In the genomic region with DNA sequence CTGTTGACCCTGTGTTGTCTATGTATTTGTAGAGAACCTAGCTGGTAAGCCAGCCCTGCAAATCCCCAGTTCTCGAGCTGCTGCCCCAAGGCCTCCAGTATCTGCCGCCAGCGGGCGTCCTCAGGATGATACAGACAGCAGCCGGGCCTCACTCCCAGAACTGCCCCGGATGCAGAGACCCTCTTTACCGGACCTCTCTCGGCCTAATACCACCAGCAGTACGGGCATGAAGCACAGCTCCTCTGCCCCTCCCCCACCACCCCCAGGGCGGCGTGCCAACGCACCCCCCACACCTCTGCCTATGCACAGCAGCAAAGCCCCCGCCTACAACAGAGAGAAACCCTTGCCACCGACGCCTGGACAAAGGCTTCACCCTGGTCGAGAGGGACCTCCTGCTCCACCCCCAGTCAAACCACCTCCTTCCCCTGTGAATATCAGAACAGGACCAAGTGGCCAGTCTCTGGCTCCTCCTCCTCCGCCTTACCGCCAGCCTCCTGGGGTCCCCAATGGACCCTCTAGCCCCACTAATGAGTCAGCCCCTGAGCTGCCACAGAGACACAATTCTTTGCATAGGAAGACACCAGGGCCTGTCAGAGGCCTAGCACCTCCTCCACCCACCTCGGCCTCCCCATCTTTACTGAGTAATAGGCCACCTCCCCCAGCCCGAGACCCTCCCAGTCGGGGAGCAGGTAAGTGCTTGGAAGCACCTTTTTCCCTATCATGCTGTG, we compare ENCODE assay signal across 22 cellular contexts. TPM values are rescaled to one million over a fixed set of nuclear protein-coding genes. Genes with fewer than 3 reads are reported as not detected.
DNase-seq lines count a peak whose midpoint lies in the region; ATAC-seq and TF ChIP-seq lines count a peak whose summit lies in the region.
"Had no signal": no experiment of that assay in that cellular context is flagged by ENCODE, and none has a peak within 500 bp of the region (broad histone marks: within the 10 kb centered on the region; RNA-seq: fewer than 3 reads in every experiment).

No MANE protein-coding gene starts in this region.

- peaks cover 10% of the 10 kb centered on the region for H3K4me1 ChIP-seq in mesendoderm (ENCODE audit: control insufficient read depth, low read depth, low read length)
- H3K4me1 ChIP-seq in right lobe of liver, result no peaks in the 10 kb centered on the region

- no peak overlapping the region for H4K5ac ChIP-seq in mesendoderm (ENCODE audit: low read length)

- peaks cover 4% of the 10 kb centered on the region for H3K36me3 ChIP-seq in mesendoderm (ENCODE audit: control insufficient read depth, insufficient read depth, low read length)
- H3K36me3 ChIP-seq in right lobe of liver, result peaks cover 0 to 44% (median 23%) of the 10 kb centered on the region in 4 donors

- TF ChIP-seq POLR2A in right lobe of liver (IDR thresholded peaks at IDR 0.05), result no peak

- intact Hi-C loops in activated CD4-positive, alpha-beta T cell treated with anti-CD3 and anti-CD28 coated beads, Interleukin-2, amount 10 ng/mL, durations not matched to agents 24 days and 14 days (cut with micrococcal nuclease), result no loop called here
- intact Hi-C loops in right lobe of liver (cut with DNase I), result no loop called here

- no peak for DNase-seq in activated T-cell treated with anti-CD3 and anti-CD28 coated beads, Interleukin-2, amount 50 U/mL, for 24 hours
- no peak for DNase-seq in activated T-cell treated with anti-CD3 and anti-CD28 coated beads, Interleukin-2, amount 50 U/mL, for 72 hours
- no peak for DNase-seq in chondrocyte (ENCODE audit: low spot score)
- peak; percentile 66 for DNase-seq in mesendoderm
- DNase-seq in activated CD4-positive, alpha-beta T cell treated with anti-CD3 and anti-CD28 coated beads, Interleukin-2, amount 10 ng/mL, durations not matched to agents 24 days and 14 days, result no peak
- DNase-seq in NCI-H1048 (lab: John Stamatoyannopoulos, UW), result no peak
- no peak for DNase-seq in right lobe of liver
- DNase-seq: 8988T; C1 segment of cervical spinal cord; CD8-positive, alpha-beta T cell; GF-D8; HFFc6; Kasumi-1; MG63; NCI-H1436; NCI-H1930; NCI-H226; NCI-H510A treated with DMSO at 0.1 percent for 48 hours; NCI-H748 treated with DMSO at 0.1 percent for 48 hours; SHP77 treated with DMSO at 0.1 percent for 48 hours had no signal

- H2BK5ac ChIP-seq in mesendoderm (ENCODE audit: low read length), result no peak overlapping the region

- H3K4ac ChIP-seq in mesendoderm (ENCODE audit: low read depth, low read length), result no peak overlapping the region

- H3K9me3 Mint-ChIP-seq in activated T-cell treated with anti-CD3 and anti-CD28 coated beads, Interleukin-2, amount 50 U/mL, for 24 hours, result no peaks in the 10 kb centered on the region
- H3K9me3 Mint-ChIP-seq in activated T-cell treated with anti-CD3 and anti-CD28 coated beads, Interleukin-2, amount 50 U/mL, for 72 hours, result no peaks in the 10 kb centered on the region
- H3K9me3 Mint-ChIP-seq in chondrocyte (ENCODE audit: low read depth), result no peaks in the 10 kb centered on the region
- H3K9me3 Mint-ChIP-seq in activated CD4-positive, alpha-beta T cell treated with anti-CD3 and anti-CD28 coated beads, Interleukin-2, amount 10 ng/mL, durations not matched to agents 24 days and 14 days, result no peaks in the 10 kb centered on the region
- H3K9me3 Mint-ChIP-seq: CD8-positive, alpha-beta T cell; HFFc6 had no signal

- peak overlapping the region; percentile 65 for H3K56ac ChIP-seq in mesendoderm (ENCODE audit: low read length)

- no peak overlapping the region for H3K27ac ChIP-seq in mesendoderm (ENCODE audit: low read depth, low read length)
- H3K27ac ChIP-seq in right lobe of liver, result no peak overlapping the region
- H3K27ac ChIP-seq: RWPE1, SK-N-MC had no signal

- H3K27me3 ChIP-seq in mesendoderm (ENCODE audit: insufficient read depth, low read length, poor library complexity) (no peaks in the 10 kb centered on the region), right lobe of liver (no peaks in the 10 kb centered on the region)
- H3K27me3 ChIP-seq: MG63 had no signal

- peaks cover 11% of the 10 kb centered on the region for H3K4me1 Mint-ChIP-seq in activated T-cell treated with anti-CD3 and anti-CD28 coated beads, Interleukin-2, amount 50 U/mL, for 24 hours (ENCODE audit: low read depth)
- peaks cover 14% of the 10 kb centered on the region for H3K4me1 Mint-ChIP-seq in activated T-cell treated with anti-CD3 and anti-CD28 coated beads, Interleukin-2, amount 50 U/mL, for 72 hours (ENCODE audit: low read depth)
- peaks cover 5% of the 10 kb centered on the region for H3K4me1 Mint-ChIP-seq in chondrocyte (ENCODE audit: low read depth)
- H3K4me1 Mint-ChIP-seq in activated CD4-positive, alpha-beta T cell treated with anti-CD3 and anti-CD28 coated beads, Interleukin-2, amount 10 ng/mL, durations not matched to agents 24 days and 14 days, result peaks cover 8% of the 10 kb centered on the region

- no peak overlapping the region for H3K18ac ChIP-seq in mesendoderm (ENCODE audit: low read length)

- H3K4me2 ChIP-seq in mesendoderm (ENCODE audit: low read length), result no peak overlapping the region

- no CpG with 5 or more reads among the region's 21 CpGs for WGBS in mesendoderm (ENCODE audit: extremely low coverage, insufficient coverage, low lambda C conversion rate)
- WGBS in right lobe of liver (ENCODE audit: insufficient coverage, low coverage, low lambda C conversion rate, missing lambda C conversion rate), result 95% methylated on average over 12 of the region's 21 CpGs

- no peak overlapping the region for H3K23ac ChIP-seq in mesendoderm (ENCODE audit: low read length)

- no peak overlapping the region for H3K4me3 Mint-ChIP-seq in activated T-cell treated with anti-CD3 and anti-CD28 coated beads, Interleukin-2, amount 50 U/mL, for 24 hours
- H3K4me3 Mint-ChIP-seq in activated T-cell treated with anti-CD3 and anti-CD28 coated beads, Interleukin-2, amount 50 U/mL, for 72 hours, result no peak overlapping the region
- no peak overlapping the region for H3K4me3 Mint-ChIP-seq in chondrocyte (ENCODE audit: unreplicated experiment)
- no peak overlapping the region for H3K4me3 Mint-ChIP-seq in activated CD4-positive, alpha-beta T cell treated with anti-CD3 and anti-CD28 coated beads, Interleukin-2, amount 10 ng/mL, durations not matched to agents 24 days and 14 days
- H3K4me3 Mint-ChIP-seq: CD8-positive, alpha-beta T cell; HFFc6 had no signal

- peak overlapping the region; percentile 24 for H3K9ac ChIP-seq in mesendoderm (ENCODE audit: low read length)

- ATAC-seq in activated T-cell treated with anti-CD3 and anti-CD28 coated beads, Interleukin-2, amount 50 U/mL, for 72 hours (replicated peaks in 1 of 2), result no peak
- ATAC-seq in right lobe of liver, result no peak
- ATAC-seq: CD8-positive, alpha-beta T cell had no signal

- peak overlapping the region; percentile 38 for H3K27ac Mint-ChIP-seq in activated T-cell treated with anti-CD3 and anti-CD28 coated beads, Interleukin-2, amount 50 U/mL, for 24 hours
- H3K27ac Mint-ChIP-seq in activated T-cell treated with anti-CD3 and anti-CD28 coated beads, Interleukin-2, amount 50 U/mL, for 72 hours, result no peak overlapping the region
- H3K27ac Mint-ChIP-seq in chondrocyte (ENCODE audit: unreplicated experiment), result peak overlapping the region; percentile 69
- no peak overlapping the region for H3K27ac Mint-ChIP-seq in activated CD4-positive, alpha-beta T cell treated with anti-CD3 and anti-CD28 coated beads, Interleukin-2, amount 10 ng/mL, durations not matched to agents 24 days and 14 days
- H3K27ac Mint-ChIP-seq: CD8-positive, alpha-beta T cell; HFFc6 had no signal

- H3K79me1 ChIP-seq in mesendoderm (ENCODE audit: low read length), result peaks cover 2% of the 10 kb centered on the region

- H2BK15ac ChIP-seq in mesendoderm (replicated peaks; ENCODE audit: low read depth), result no peak overlapping the region

- no peak overlapping the region for H4K8ac ChIP-seq in mesendoderm (ENCODE audit: low read depth, low read length)

- no peaks in the 10 kb centered on the region for H3K27me3 Mint-ChIP-seq in activated T-cell treated with anti-CD3 and anti-CD28 coated beads, Interleukin-2, amount 50 U/mL, for 24 hours
- H3K27me3 Mint-ChIP-seq in activated T-cell treated with anti-CD3 and anti-CD28 coated beads, Interleukin-2, amount 50 U/mL, for 72 hours (ENCODE audit: low read depth), result no peaks in the 10 kb centered on the region
- no peaks in the 10 kb centered on the region for H3K27me3 Mint-ChIP-seq in chondrocyte (ENCODE audit: low read depth)
- H3K27me3 Mint-ChIP-seq in activated CD4-positive, alpha-beta T cell treated with anti-CD3 and anti-CD28 coated beads, Interleukin-2, amount 10 ng/mL, durations not matched to agents 24 days and 14 days, result no peaks in the 10 kb centered on the region

- peaks cover 37% of the 10 kb centered on the region for H3K36me3 Mint-ChIP-seq in activated T-cell treated with anti-CD3 and anti-CD28 coated beads, Interleukin-2, amount 50 U/mL, for 24 hours (ENCODE audit: low read depth)
- peaks cover 3 to 13% of the 10 kb centered on the region in 2 donors for H3K36me3 Mint-ChIP-seq in activated T-cell treated with anti-CD3 and anti-CD28 coated beads, Interleukin-2, amount 50 U/mL, for 72 hours (ENCODE audit: insufficient read depth in 2 of 2)
- peaks cover 17% of the 10 kb centered on the region for H3K36me3 Mint-ChIP-seq in chondrocyte (ENCODE audit: low read depth)
- peaks cover 22% of the 10 kb centered on the region for H3K36me3 Mint-ChIP-seq in activated CD4-positive, alpha-beta T cell treated with anti-CD3 and anti-CD28 coated beads, Interleukin-2, amount 10 ng/mL, durations not matched to agents 24 days and 14 days (ENCODE audit: low read depth)

- TF ChIP-seq CTCF in chondrocyte (IDR thresholded peaks at IDR 0.05) (no peak), right lobe of liver (IDR thresholded peaks at IDR 0.05) (no peak)

- no peak overlapping the region for H3K4me3 ChIP-seq in mesendoderm (ENCODE audit: low read length)
- H3K4me3 ChIP-seq in right lobe of liver, result no peak overlapping the region
- H3K4me3 ChIP-seq: MG63, SK-N-MC had no signal

- no peak overlapping the region for H2BK120ac ChIP-seq in mesendoderm (ENCODE audit: low read depth, low read length)

- no peaks in the 10 kb centered on the region for H3K9me3 ChIP-seq in right lobe of liver
- H3K9me3 ChIP-seq: MG63 had no signal

- no peaks in the 10 kb centered on the region for H3K79me2 ChIP-seq in mesendoderm (ENCODE audit: control insufficient read depth, insufficient read depth, low read length)

- H2AK5ac ChIP-seq in mesendoderm (ENCODE audit: low read length), result no peak overlapping the region

RNA-seq across cellular contexts. Expression of gene CDC6, which starts 23.1 kb away (rescaled TPM):
- 10 to 100 TPM; 86.2 to 92.6 TPM for total RNA-seq in activated T-cell treated with anti-CD3 and anti-CD28 coated beads, Interleukin-2, amount 50 U/mL, for 72 hours
- total RNA-seq in chondrocyte, result 8.5 to 33.1 TPM (median 9.9 TPM) in 3 replicates
- polyA plus RNA-seq in mesendoderm (2013, experiment 1 of 2), result 114 TPM
- polyA plus RNA-seq in mesendoderm (2013, experiment 2 of 2), result 117 TPM
- total RNA-seq in activated CD4-positive, alpha-beta T cell treated with anti-CD3 and anti-CD28 coated beads, Interleukin-2, amount 10 ng/mL, durations not matched to agents 24 days and 14 days, result 139 and 142 TPM in 2 replicates
- total RNA-seq in right lobe of liver, result 1 to 10 TPM in 5 of 6 experiments, under 1 TPM in 1; 0.42 to 9.1 (median 3.1) TPM

RNA-seq across cellular contexts. Expression of gene RARA, which starts 44.4 kb away (rescaled TPM):
- 10 to 100 TPM; 33.4 to 45.2 TPM for total RNA-seq in activated T-cell treated with anti-CD3 and anti-CD28 coated beads, Interleukin-2, amount 50 U/mL, for 72 hours
- total RNA-seq in chondrocyte (59.2 to 65.7 TPM (median 61.2 TPM) in 3 replicates), right lobe of liver (10 to 100 TPM; 17.7 to 41.9 (median 22.9) TPM)
- 30.6 TPM for polyA plus RNA-seq in mesendoderm (2013, experiment 1 of 2)
- polyA plus RNA-seq in mesendoderm (2013, experiment 2 of 2), result 29.9 TPM
- 24.0 and 26.2 TPM in 2 replicates for total RNA-seq in activated CD4-positive, alpha-beta T cell treated with anti-CD3 and anti-CD28 coated beads, Interleukin-2, amount 10 ng/mL, durations not matched to agents 24 days and 14 days

RNA-seq across cellular contexts. Expression of gene WIPF2, which starts 45.5 kb away (rescaled TPM):
- total RNA-seq in activated T-cell treated with anti-CD3 and anti-CD28 coated beads, Interleukin-2, amount 50 U/mL, for 72 hours, result 10 to 100 TPM; 31.5 to 35.5 TPM
- total RNA-seq in chondrocyte (25.9 to 28.3 TPM (median 28.1 TPM) in 3 replicates), right lobe of liver (10 to 100 TPM in 2 of 6 experiments, 1 to 10 TPM in 4; 7.0 to 12.1 (median 9.0) TPM)
- polyA plus RNA-seq in mesendoderm (2013, experiment 1 of 2), result 16.5 TPM
- 17.5 TPM for polyA plus RNA-seq in mesendoderm (2013, experiment 2 of 2)
- 19.9 and 25.5 TPM in 2 replicates for total RNA-seq in activated CD4-positive, alpha-beta T cell treated with anti-CD3 and anti-CD28 coated beads, Interleukin-2, amount 10 ng/mL, durations not matched to agents 24 days and 14 days

Comparison
In these comparisons a context has a peak if more than half of its experiments do, and no peak if none do; other contexts are left out.
1. H3K27ac Mint-ChIP-seq: peak in activated T-cell treated with anti-CD3 and anti-CD28 coated beads, Interleukin-2, amount 50 U/mL, for 24 hours (single experiment) and chondrocyte (single experiment); none in activated T-cell treated with anti-CD3 and anti-CD28 coated beads, Interleukin-2, amount 50 U/mL, for 72 hours (single experiment) and activated CD4-positive, alpha-beta T cell treated with anti-CD3 and anti-CD28 coated beads, Interleukin-2, amount 10 ng/mL, durations not matched to agents 24 days and 14 days (single experiment).